ENCODE assay signal across 12 cellular contexts in genomic region chr11:2390091-2390870, GRCh38. TPM values are rescaled to one million over a fixed set of nuclear protein-coding genes. Genes with fewer than 3 reads are reported as not detected.
DNase-seq lines count a peak whose midpoint lies in the region; ATAC-seq and TF ChIP-seq lines count a peak whose summit lies in the region.
"Had no signal": no experiment of that assay in that cellular context is flagged by ENCODE, and none has a peak within 500 bp of the region (broad histone marks: within the 10 kb centered on the region; RNA-seq: fewer than 3 reads in every experiment).

No MANE protein-coding gene starts in this region.

- 86% methylated on average over 25 of the region's 25 CpGs; no CpG with 5 or more reads in 1 of the 2 donors for WGBS in transverse colon (ENCODE audit: low coverage in 1 of 2), 2 donors
- 93% methylated on average over 25 of the region's 25 CpGs for WGBS in hepatocyte (ENCODE audit: low lambda C conversion rate, missing lambda C conversion rate)
- 86 to 88% methylated on average over 22 to 25 of the region's 25 CpGs for WGBS in body of pancreas, 2 donors

- H3K4me3 ChIP-seq in coronary artery = peak overlapping the region; percentile 37
- no peak overlapping the region for H3K4me3 ChIP-seq in transverse colon
- no peak overlapping the region for H3K4me3 ChIP-seq in hepatocyte
- H3K4me3 ChIP-seq in body of pancreas = no peak overlapping the region
- H3K4me3 ChIP-seq: ovary had no signal

- TF ChIP-seq POLR2A in transverse colon (IDR thresholded peaks at IDR 0.05) (no peak), body of pancreas (IDR thresholded peaks at IDR 0.05) (no peak)

- H3K79me2 ChIP-seq in hepatocyte = peaks cover 61% of the 10 kb centered on the region

- no peak for ATAC-seq in activated naive CD8-positive, alpha-beta T cell treated with anti-CD3 and anti-CD28 coated beads, Interleukin-2, amount 10 ng/mL, durations not matched to agents 7 days and 5 days (ENCODE audit: low read depth)
- ATAC-seq in body of pancreas = no peak

- no peak for TF ChIP-seq EP300 in transverse colon (IDR thresholded peaks at IDR 0.05; ENCODE audit: low read depth)

- H3K9me3 ChIP-seq in transverse colon (no peaks in the 10 kb centered on the region), hepatocyte (ENCODE audit: low read depth) (no peaks in the 10 kb centered on the region), body of pancreas (no peaks in the 10 kb centered on the region)
- H3K9me3 ChIP-seq: ovary had no signal

- H3K4me1 ChIP-seq in transverse colon (peaks cover 55 to 70% (median 66%) of the 10 kb centered on the region in 4 donors), hepatocyte (ENCODE audit: insufficient read depth) (peaks cover 19% of the 10 kb centered on the region), body of pancreas (peaks cover 50% of the 10 kb centered on the region)

- H2AFZ ChIP-seq in hepatocyte = no peak overlapping the region

- peaks cover 1% of the 10 kb centered on the region for H3K36me3 Mint-ChIP-seq in activated naive CD8-positive, alpha-beta T cell treated with anti-CD3 and anti-CD28 coated beads, Interleukin-2, amount 10 ng/mL, durations not matched to agents 7 days and 5 days
- no peaks in the 10 kb centered on the region for H3K36me3 Mint-ChIP-seq in activated naive CD8-positive, alpha-beta T cell treated with anti-CD3 and anti-CD28 coated beads for 36 hours

- H3K27ac ChIP-seq in coronary artery (peak overlapping the region; percentile 52 to 81), transverse colon (peak overlapping the region; percentile 75 to 99 (median 92)), hepatocyte (no peak overlapping the region), body of pancreas (no peak overlapping the region)

- no peak overlapping the region for H3K4me3 Mint-ChIP-seq in activated naive CD8-positive, alpha-beta T cell treated with anti-CD3 and anti-CD28 coated beads, Interleukin-2, amount 10 ng/mL, durations not matched to agents 7 days and 5 days
- H3K4me3 Mint-ChIP-seq in activated naive CD8-positive, alpha-beta T cell treated with anti-CD3 and anti-CD28 coated beads for 36 hours = no peak overlapping the region

- in situ Hi-C loops in transverse colon (cut with MboI; ENCODE audit: low pct_ligation_motif_present in 1 of 4, low pct_unique_long_range_greater_than_20kb in 1 of 4, low sequenced_read_pairs in 3 of 4) = no loop called here

- H3K27ac Mint-ChIP-seq in activated naive CD8-positive, alpha-beta T cell treated with anti-CD3 and anti-CD28 coated beads, Interleukin-2, amount 10 ng/mL, durations not matched to agents 7 days and 5 days = peak overlapping the region; percentile 69
- no peak overlapping the region for H3K27ac Mint-ChIP-seq in activated naive CD8-positive, alpha-beta T cell treated with anti-CD3 and anti-CD28 coated beads for 36 hours

- DNase-seq in activated naive CD8-positive, alpha-beta T cell treated with anti-CD3 and anti-CD28 coated beads, Interleukin-2, amount 10 ng/mL, durations not matched to agents 7 days and 5 days = no peak
- no peak for DNase-seq in activated naive CD8-positive, alpha-beta T cell treated with anti-CD3 and anti-CD28 coated beads for 36 hours
- no peak for DNase-seq in coronary artery (ENCODE audit: low spot score)
- DNase-seq in myocyte (ENCODE audit: low read depth) = peak; percentile 73
- DNase-seq in transverse colon = no peak
- DNase-seq in NCI-H2227 (lab: John Stamatoyannopoulos, UW; ENCODE audit: unreplicated experiment) = no peak
- DNase-seq in hepatocyte (ENCODE audit: low spot score) = no peak
- no peak for DNase-seq in body of pancreas
- DNase-seq: NCI-H524 treated with DMSO at 0.1 percent for 48 hours, T-helper 9 cell had no signal

- peaks cover 26% of the 10 kb centered on the region for H3K4me1 Mint-ChIP-seq in activated naive CD8-positive, alpha-beta T cell treated with anti-CD3 and anti-CD28 coated beads, Interleukin-2, amount 10 ng/mL, durations not matched to agents 7 days and 5 days
- peaks cover 21% of the 10 kb centered on the region for H3K4me1 Mint-ChIP-seq in activated naive CD8-positive, alpha-beta T cell treated with anti-CD3 and anti-CD28 coated beads for 36 hours

- POLR2A ChIA-PET in activated naive CD8-positive, alpha-beta T cell treated with anti-CD3 and anti-CD28 coated beads, Interleukin-2, amount 10 ng/mL, durations not matched to agents 7 days and 5 days (lab: Charles Lee) = interaction anchor here (1.6 kb wide), 1 partner anchor 12 kb away, joined by 5 read pairs; no protein-coding TSS in a partner anchor

- no peaks in the 10 kb centered on the region for H3K27me3 ChIP-seq in transverse colon
- H3K27me3 ChIP-seq in hepatocyte = no peaks in the 10 kb centered on the region
- H3K27me3 ChIP-seq in body of pancreas = no peaks in the 10 kb centered on the region
- H3K27me3 ChIP-seq: ovary had no signal

- no peaks in the 10 kb centered on the region for H3K36me3 ChIP-seq in transverse colon
- no peaks in the 10 kb centered on the region for H3K36me3 ChIP-seq in hepatocyte (replicated peaks; ENCODE audit: insufficient read depth, low read depth)
- H3K36me3 ChIP-seq in body of pancreas (replicated peaks in 1 of 2; ENCODE audit: insufficient read depth in 1 of 2, low read depth in 2 of 2) = peaks cover 0 to 9% of the 10 kb centered on the region in 2 donors
- H3K36me3 ChIP-seq: ovary had no signal

- H3K4me2 ChIP-seq in hepatocyte = no peak overlapping the region

- no peaks in the 10 kb centered on the region for H3K9me3 Mint-ChIP-seq in activated naive CD8-positive, alpha-beta T cell treated with anti-CD3 and anti-CD28 coated beads, Interleukin-2, amount 10 ng/mL, durations not matched to agents 7 days and 5 days
- H3K9me3 Mint-ChIP-seq in activated naive CD8-positive, alpha-beta T cell treated with anti-CD3 and anti-CD28 coated beads for 36 hours = no peaks in the 10 kb centered on the region

- H3K9me2 ChIP-seq in hepatocyte (replicated peaks; ENCODE audit: insufficient read depth) = no peaks in the 10 kb centered on the region

- no peak for TF ChIP-seq CTCF in coronary artery (IDR thresholded peaks at IDR 0.05)
- no peak for TF ChIP-seq CTCF in transverse colon (IDR thresholded peaks at IDR 0.05)
- no peak for TF ChIP-seq CTCF in hepatocyte (IDR thresholded peaks at IDR 0.05; ENCODE audit: poor library complexity)
- no peak for TF ChIP-seq CTCF in body of pancreas (IDR thresholded peaks at IDR 0.05)

- no peaks in the 10 kb centered on the region for H3K27me3 Mint-ChIP-seq in activated naive CD8-positive, alpha-beta T cell treated with anti-CD3 and anti-CD28 coated beads, Interleukin-2, amount 10 ng/mL, durations not matched to agents 7 days and 5 days
- no peaks in the 10 kb centered on the region for H3K27me3 Mint-ChIP-seq in activated naive CD8-positive, alpha-beta T cell treated with anti-CD3 and anti-CD28 coated beads for 36 hours

- intact Hi-C loops in transverse colon (cut with DNase I; ENCODE audit: low total_unique reads) = no loop called here
- intact Hi-C loops in body of pancreas (cut with DNase I) = no loop called here

- H4K20me1 ChIP-seq in hepatocyte (ENCODE audit: insufficient read depth, poor library complexity, severe bottlenecking) = peaks cover 81% of the 10 kb centered on the region

RNA-seq across cellular contexts. Expression of gene TSSC4, which starts 10.3 kb away (rescaled TPM):
- total RNA-seq in activated naive CD8-positive, alpha-beta T cell treated with anti-CD3 and anti-CD28 coated beads, Interleukin-2, amount 10 ng/mL, durations not matched to agents 7 days and 5 days = 10 to 100 TPM; 46.8 to 48.2 TPM
- total RNA-seq in activated naive CD8-positive, alpha-beta T cell treated with anti-CD3 and anti-CD28 coated beads for 36 hours = 10 to 100 TPM; 46.9 to 54.2 TPM
- total RNA-seq in myocyte (43.3 and 47.1 TPM in 2 replicates), transverse colon (10 to 100 TPM; 13.3 to 38.9 (median 36.0) TPM), hepatocyte (31.4 and 33.8 TPM in 2 replicates), body of pancreas (10 to 100 TPM; 21.5 to 25.7 TPM)
- 49.6 TPM for polyA plus RNA-seq in myocyte (2012)
- 68.5 and 85.4 TPM in 2 replicates for polyA plus RNA-seq in hepatocyte

RNA-seq across cellular contexts. Expression of gene CD81, which starts 13.2 kb away (rescaled TPM):
- total RNA-seq in activated naive CD8-positive, alpha-beta T cell treated with anti-CD3 and anti-CD28 coated beads, Interleukin-2, amount 10 ng/mL, durations not matched to agents 7 days and 5 days = 100 to 1,000 TPM; 149 to 154 TPM
- total RNA-seq in activated naive CD8-positive, alpha-beta T cell treated with anti-CD3 and anti-CD28 coated beads for 36 hours = 100 to 1,000 TPM; 132 to 134 TPM
- total RNA-seq in myocyte (429 and 434 TPM in 2 replicates), transverse colon (100 to 1,000 TPM; 156 to 406 (median 255) TPM), hepatocyte (216 and 233 TPM in 2 replicates), body of pancreas (100 to 1,000 TPM; 217 to 332 TPM)
- polyA plus RNA-seq in myocyte (2012) = 1,011 TPM
- polyA plus RNA-seq in hepatocyte = 471 and 472 TPM in 2 replicates

RNA-seq across cellular contexts. Expression of gene TRPM5, which starts 54.0 kb away (rescaled TPM):
- not detected for total RNA-seq in activated naive CD8-positive, alpha-beta T cell treated with anti-CD3 and anti-CD28 coated beads, Interleukin-2, amount 10 ng/mL, durations not matched to agents 7 days and 5 days
- total RNA-seq in activated naive CD8-positive, alpha-beta T cell treated with anti-CD3 and anti-CD28 coated beads for 36 hours = not detected
- total RNA-seq in myocyte = not detected in 2 replicates
- polyA plus RNA-seq in myocyte (2012) = not detected
- total RNA-seq in transverse colon = 1 to 10 TPM; 1.4 to 7.5 (median 4.3) TPM
- 0.07 and 0.32 TPM in 2 replicates for total RNA-seq in hepatocyte
- polyA plus RNA-seq in hepatocyte = 0.13 and 0.36 TPM in 2 replicates
- total RNA-seq in body of pancreas = 1 to 10 TPM in 1 of 2 donors, under 1 TPM in 1; under 0.01 to 2.6 TPM
- polyA plus RNA-seq: BJ had no signal

RNA-seq across cellular contexts. Expression of gene KCNQ1, which starts 54.5 kb away (rescaled TPM):
- total RNA-seq in activated naive CD8-positive, alpha-beta T cell treated with anti-CD3 and anti-CD28 coated beads, Interleukin-2, amount 10 ng/mL, durations not matched to agents 7 days and 5 days = 10 to 100 TPM; 24.2 to 26.6 TPM
- total RNA-seq in activated naive CD8-positive, alpha-beta T cell treated with anti-CD3 and anti-CD28 coated beads for 36 hours = 1 to 10 TPM; 6.7 to 9.6 TPM
- total RNA-seq in myocyte (0.32 TPM in 1 of 2 replicates, not detected in the other), transverse colon (10 to 100 TPM in 3 of 4 donors, 1 to 10 TPM in 1; 5.6 to 46.8 (median 24.6) TPM), hepatocyte (1.8 and 4.0 TPM in 2 replicates), body of pancreas (10 to 100 TPM; 38.9 to 46.1 TPM)
- polyA plus RNA-seq in myocyte (2012) = 0.09 TPM
- polyA plus RNA-seq in hepatocyte = 4.9 and 6.4 TPM in 2 replicates
- polyA plus RNA-seq: BJ had no signal

Comparison
In these comparisons a context has a peak if more than half of its experiments do, and no peak if none do; other contexts are left out.
1. H3K27ac ChIP-seq: peak in coronary artery (2 of 2) and transverse colon (4 of 4); none in hepatocyte (single experiment) and body of pancreas (0 of 4).